18 cellular contexts compared by ENCODE assay signal in genomic region chr22:43078522-43078921, GRCh38. TPM values are rescaled to one million over a fixed set of nuclear protein-coding genes. Genes with fewer than 3 reads are reported as not detected.
DNase-seq lines count a peak whose midpoint lies in the region; TF ChIP-seq lines count a peak whose summit lies in the region.
"Had no signal": no experiment of that assay in that cellular context is flagged by ENCODE, and none has a peak within 500 bp of the region (broad histone marks: within the 10 kb centered on the region; RNA-seq: fewer than 3 reads in every experiment).

No MANE protein-coding gene starts in this region.

- H3K36me3 Mint-ChIP-seq in nephron progenitor cell (ENCODE audit: low read depth) (peaks cover 16% of the 10 kb centered on the region), mesothelial cell of epicardium (peaks cover 3% of the 10 kb centered on the region)

- peak overlapping the region; percentile 27 for H3K27ac Mint-ChIP-seq in nephron progenitor cell
- H3K27ac Mint-ChIP-seq in mesothelial cell of epicardium: no peak overlapping the region

- H3K4me3 Mint-ChIP-seq in nephron progenitor cell (no peak overlapping the region), mesothelial cell of epicardium (no peak overlapping the region)

- H3K9ac ChIP-seq in colonic mucosa (ENCODE audit: low read depth in 2 of 2, low read length in 2 of 2): no peak overlapping the region
- H3K9ac ChIP-seq: BLaER1 treated with 17β-estradiol and CSF1 and Interleukin-3, amounts not matched to agents 10 nM and 100 nM had no signal

- TF ChIP-seq CTCF in colonic mucosa (IDR thresholded peaks at IDR 0.05) (no peak), nephron progenitor cell (IDR thresholded peaks at IDR 0.05) (no peak), mesothelial cell of epicardium (IDR thresholded peaks at IDR 0.05; ENCODE audit: unreplicated experiment) (no peak)

- intact Hi-C loops in colonic mucosa (cut with DNase I): no loop called here

- no peaks in the 10 kb centered on the region for H3K36me3 ChIP-seq in colonic mucosa

- H3K9me3 Mint-ChIP-seq in nephron progenitor cell (no peaks in the 10 kb centered on the region), mesothelial cell of epicardium (no peaks in the 10 kb centered on the region)

- H3K4me1 ChIP-seq in colonic mucosa: no peaks in the 10 kb centered on the region

- H3K4me1 Mint-ChIP-seq in nephron progenitor cell (peaks cover 34% of the 10 kb centered on the region), mesothelial cell of epicardium (peaks cover 3% of the 10 kb centered on the region)

- H3K9me3 ChIP-seq in colonic mucosa: no peaks in the 10 kb centered on the region
- H3K9me3 ChIP-seq: BLaER1 treated with 17β-estradiol and CSF1 and Interleukin-3, amounts not matched to agents 10 nM and 100 nM had no signal

- H3K27me3 Mint-ChIP-seq in nephron progenitor cell (ENCODE audit: low read depth, poor library complexity) (peaks cover 6% of the 10 kb centered on the region), mesothelial cell of epicardium (ENCODE audit: low read depth) (no peaks in the 10 kb centered on the region)

- H3K27ac ChIP-seq in colonic mucosa: no peak overlapping the region
- H3K27ac ChIP-seq in caudate nucleus (ENCODE audit: low read depth, low read length): no peak overlapping the region
- H3K27ac ChIP-seq: BLaER1 treated with 17β-estradiol and CSF1 and Interleukin-3, amounts not matched to agents 10 nM and 100 nM; HL-60 had no signal

- H3K4me3 ChIP-seq in colonic mucosa: no peak overlapping the region
- H3K4me3 ChIP-seq: BLaER1 treated with 17β-estradiol and CSF1 and Interleukin-3, amounts not matched to agents 10 nM and 100 nM had no signal

- no peaks in the 10 kb centered on the region for H3K27me3 ChIP-seq in colonic mucosa
- H3K27me3 ChIP-seq: BLaER1 treated with 17β-estradiol and CSF1 and Interleukin-3, amounts not matched to agents 10 nM and 100 nM had no signal

- peak; percentile 12 for DNase-seq in NCI-H2227 treated with DMSO at 0.1 percent for 48 hours (lab: John Stamatoyannopoulos, UW)
- DNase-seq in NCI-H2227 (lab: John Stamatoyannopoulos, UW; ENCODE audit: unreplicated experiment): no peak
- peak; percentile 62 for DNase-seq in HuH-7.5 (ENCODE audit: low spot score)
- DNase-seq in colonic mucosa: peak; percentile 85
- DNase-seq in nephron progenitor cell: peak; percentile 27
- no peak for DNase-seq in NCI-H774 (lab: John Stamatoyannopoulos, UW)
- DNase-seq in mesothelial cell of epicardium (ENCODE audit: low spot score in 2 of 2, unreplicated experiment in 2 of 2): no peak
- DNase-seq in caudate nucleus (lab: John Stamatoyannopoulos, UW): no peak
- DNase-seq: 8988T; COR-L47; DMS79; NCI-H1417; NCI-H1930; NCI-H2171; NCI-H524; NK-92 treated with Interleukin-12 subunit alpha and Interleukin-12 subunit beta, amount 100 ng/mL, for 24 hours had no signal

RNA-seq across cellular contexts. Expression of gene TTLL1, which starts 10.7 kb away (rescaled TPM):
- 1 to 10 TPM; 1.9 to 3.3 TPM for total RNA-seq in colonic mucosa
- 14.4 to 18.0 TPM (median 15.3 TPM) in 3 replicates for total RNA-seq in mesothelial cell of epicardium

RNA-seq across cellular contexts. Expression of gene BIK, which starts 32.0 kb away (rescaled TPM):
- total RNA-seq in colonic mucosa (10 to 100 TPM; 29.5 to 31.4 TPM), mesothelial cell of epicardium (8.0 to 9.9 TPM (median 9.3 TPM) in 3 replicates)

Comparison
In these comparisons a context has a peak if more than half of its experiments do, and no peak if none do; other contexts are left out.
1. DNase-seq: peak in NCI-H2227 treated with DMSO at 0.1 percent for 48 hours (single experiment), HuH-7.5 (single experiment), colonic mucosa (single experiment) and nephron progenitor cell (single experiment); none in NCI-H2227 (single experiment), NCI-H774 (single experiment), mesothelial cell of epicardium (0 of 2) and caudate nucleus (0 of 61).